In the genomic region with DNA sequence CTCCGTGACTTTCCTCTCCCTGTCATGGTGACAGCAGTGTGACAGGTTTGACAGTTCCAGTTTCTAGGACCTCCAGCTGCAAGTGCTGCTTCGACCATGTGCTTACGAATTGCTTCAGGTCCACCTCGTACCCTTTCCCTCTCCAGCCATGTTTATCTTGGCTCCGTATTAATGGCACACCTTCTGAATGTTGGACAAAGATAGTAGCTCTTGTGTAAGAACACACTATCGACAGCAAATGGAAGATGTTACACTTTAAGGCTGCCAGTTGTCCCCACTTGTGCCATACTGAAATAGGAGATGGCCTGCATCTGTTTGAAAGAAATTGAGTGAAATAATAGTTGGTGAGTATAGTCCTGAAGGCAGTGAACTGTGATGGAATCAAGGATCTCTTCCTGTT, we compare ENCODE assay signal across 30 cellular contexts.
"Had no signal": no experiment of that assay in that cellular context is flagged by ENCODE, and none has a peak within 500 bp of the region (broad histone marks: within the 10 kb centered on the region; RNA-seq: fewer than 3 reads in every experiment).

No MANE protein-coding gene starts in this region.

- H3K4me1 ChIP-seq: adrenal gland had no signal

- H3K9me3 ChIP-seq: adrenal gland, body of pancreas, esophagus muscularis mucosa, gastroesophageal sphincter had no signal

- H3K27ac ChIP-seq: adrenal gland, body of pancreas, esophagus muscularis mucosa, foreskin keratinocyte, gastroesophageal sphincter, WERI-Rb-1 had no signal

- H3K27me3 ChIP-seq: adrenal gland, body of pancreas, esophagus muscularis mucosa, foreskin keratinocyte, gastroesophageal sphincter had no signal

- H3K4me3 ChIP-seq: adrenal gland, body of pancreas, esophagus muscularis mucosa, gastroesophageal sphincter had no signal

- H3K36me3 ChIP-seq: adrenal gland, esophagus muscularis mucosa, gastroesophageal sphincter, WERI-Rb-1 had no signal

- DNase-seq: activated B cell treated with CpG ODN at 0.5 μM for 24 hours; activated CD4-positive, alpha-beta T cell treated with anti-CD3 and anti-CD28 coated beads for 48 hours; activated CD4-positive, alpha-beta T cell treated with anti-CD3 and anti-CD28 coated beads, Interleukin-2, amount 50 U/mL, for 1 hour; activated CD4-positive, alpha-beta T cell treated with anti-CD3 and anti-CD28 coated beads, Interleukin-2, amount 50 U/mL, for 48 hours; activated CD8-positive, alpha-beta memory T cell treated with anti-CD3 and anti-CD28 coated beads for 24 hours; activated CD8-positive, alpha-beta T cell treated with anti-CD3 and anti-CD28 coated beads for 36 hours; activated effector memory CD4-positive, alpha-beta T cell treated with Interleukin-2 at 50 U/mL for 16 hours; activated gamma-delta T cell treated with Interleukin-2 at 50 U/mL for 16 hours; activated naive CD4-positive, alpha-beta T cell treated with anti-CD3 and anti-CD28 coated beads for 36 hours; activated naive CD8-positive, alpha-beta T cell treated with anti-CD3 and anti-CD28 coated beads for 36 hours; activated naive CD8-positive, alpha-beta T cell treated with anti-CD3 and anti-CD28 coated beads, Interleukin-2, amount 50 U/mL, for 24 hours; activated T-cell treated with anti-CD3 and anti-CD28 coated beads, Interleukin-2, amount 50 U/mL, for 4 hours; adrenal gland; amygdala; aorta; body of pancreas; caudate nucleus; cortex of kidney; dermis blood vessel endothelial cell; effector CD4-positive, alpha-beta T cell; effector memory CD8-positive, alpha-beta T cell; erythroblast; foreskin keratinocyte; T-cell; T-helper 9 cell had no signal

- ATAC-seq: activated CD4-positive, CD25-positive, alpha-beta regulatory T cell treated with anti-CD3 and anti-CD28 coated beads, Interleukin-2, amount 50 U/mL, for 24 hours; activated CD8-positive, alpha-beta T cell treated with anti-CD3 and anti-CD28 coated beads for 36 hours; activated naive CD8-positive, alpha-beta T cell treated with anti-CD3 and anti-CD28 coated beads, Interleukin-2, amount 50 U/mL, for 24 hours; activated T-cell treated with anti-CD3 and anti-CD28 coated beads, Interleukin-2, amount 50 U/mL, for 4 hours; activated T-helper 17 cell treated with anti-CD3 and anti-CD28 coated beads, Interleukin-2, amount 50 U/mL, for 72 hours; body of pancreas; effector memory CD8-positive, alpha-beta T cell; foreskin keratinocyte; gastroesophageal sphincter; T-cell had no signal
